Comparison of ENCODE assay signal across 9 cellular contexts in the genomic region with DNA sequence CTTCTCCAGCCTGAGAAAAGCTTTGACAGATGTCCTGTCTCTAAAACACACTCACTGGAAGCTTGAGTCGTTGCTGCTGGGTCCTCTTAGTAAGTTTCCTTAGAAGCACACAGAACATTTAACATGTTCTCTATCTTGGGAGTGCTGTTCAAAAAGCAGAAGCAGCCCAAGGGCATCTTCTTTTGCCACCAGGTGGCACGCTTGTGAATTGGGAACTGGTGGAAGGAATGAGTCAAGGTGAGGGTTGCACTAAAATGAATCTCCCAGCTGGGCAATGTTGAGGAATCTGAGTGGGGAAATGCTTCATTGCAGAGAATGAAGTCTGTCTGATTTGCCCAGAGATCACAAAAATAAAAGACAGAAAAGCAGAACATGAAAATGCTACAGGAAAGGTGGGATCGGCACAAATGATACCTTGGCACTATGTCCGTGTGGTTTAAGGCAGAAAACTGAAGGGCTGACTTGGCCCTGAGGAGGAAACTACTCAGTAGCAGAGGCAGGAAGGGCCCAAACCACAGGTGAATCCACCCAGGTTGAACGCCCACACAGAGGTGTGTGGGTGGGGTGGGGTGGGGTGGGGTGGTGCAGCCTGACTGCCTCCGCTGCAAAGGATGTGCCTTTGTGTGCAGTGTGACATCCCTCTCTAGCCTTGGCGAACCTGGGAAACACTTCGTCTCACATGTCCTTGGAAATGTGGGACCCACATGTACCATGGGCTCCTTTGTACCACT. TPM values are rescaled to one million over a fixed set of nuclear protein-coding genes. Genes with fewer than 3 reads are reported as not detected.
DNase-seq lines count a peak whose midpoint lies in the region; ATAC-seq and TF ChIP-seq lines count a peak whose summit lies in the region.
"Had no signal": no experiment of that assay in that cellular context is flagged by ENCODE, and none has a peak within 500 bp of the region (broad histone marks: within the 10 kb centered on the region; RNA-seq: fewer than 3 reads in every experiment).

No MANE protein-coding gene starts in this region.

- peak; percentile 71 for TF ChIP-seq CTCF in endodermal cell (conservative IDR thresholded peaks at IDR 0.05)
- no peak for TF ChIP-seq CTCF in gastrocnemius medialis (IDR thresholded peaks at IDR 0.05 in 4 of 5, conservative IDR thresholded peaks at IDR 0.05 in 1 of 5)

- 89 to 93% methylated on average over 7 to 8 of the region's 8 CpGs for WGBS in endodermal cell (ENCODE audit: insufficient coverage in 1 of 2, insufficient read length in 1 of 2), 2 experiments

- H3K27ac ChIP-seq in endodermal cell (ENCODE audit: low read depth, low read length) (no peak overlapping the region), gastrocnemius medialis (no peak overlapping the region)
- H3K27ac ChIP-seq: BLaER1 treated with 17β-estradiol and CSF1 and Interleukin-3, amounts not matched to agents 10 nM and 100 nM had no signal

- H3K9me3 ChIP-seq in endodermal cell (ENCODE audit: control insufficient read depth, low read length) (no peaks in the 10 kb centered on the region), gastrocnemius medialis (no peaks in the 10 kb centered on the region)
- H3K9me3 ChIP-seq: BLaER1 treated with 17β-estradiol and CSF1 and Interleukin-3, amounts not matched to agents 10 nM and 100 nM had no signal

- H3K4me3 Mint-ChIP-seq in endodermal cell: no peak overlapping the region

- in situ Hi-C loops in gastrocnemius medialis (cut with MboI; ENCODE audit: low sequenced_read_pairs in 4 of 4): no loop called here

- H3K9ac ChIP-seq in endodermal cell (ENCODE audit: extremely low read depth, low read length, poor library complexity, severe bottlenecking): no peak overlapping the region
- H3K9ac ChIP-seq: BLaER1 treated with 17β-estradiol and CSF1 and Interleukin-3, amounts not matched to agents 10 nM and 100 nM had no signal

- no peak for ATAC-seq in GM18873 (IDR thresholded peaks at IDR 0.05; ENCODE audit: low FRiP score, unreplicated experiment)
- ATAC-seq in gastrocnemius medialis: no peak

- H3K36me3 ChIP-seq in endodermal cell (ENCODE audit: control insufficient read depth, insufficient read depth, low read length): peaks cover 69% of the 10 kb centered on the region
- H3K36me3 ChIP-seq in gastrocnemius medialis: no peaks in the 10 kb centered on the region
- H3K36me3 ChIP-seq: BLaER1 treated with 17β-estradiol and CSF1 and Interleukin-3, amounts not matched to agents 10 nM and 100 nM had no signal

- DNase-seq in SIG-M5 treated with dmso at 0.1 percent for 504 hours (lab: John Stamatoyannopoulos, UW; ENCODE audit: unreplicated experiment) (peak; percentile 47), SIG-M5 (lab: John Stamatoyannopoulos, UW) (no peak), KG1 (lab: John Stamatoyannopoulos, UW) (peak; percentile 36), endodermal cell (peak; percentile 77), gastrocnemius medialis (no peak)
- peak; percentile 32 for DNase-seq in activated CD4-positive, CD25-positive, alpha-beta regulatory T cell treated with anti-CD3 and anti-CD28 coated beads, Interleukin-2, amount 50 U/mL, for 72 hours
- DNase-seq in stimulated activated CD4-positive, alpha-beta T cell treated with anti-CD3 and anti-CD28 coated beads, Interleukin-15, amount 100 ng/mL, for 24 hours: peak; percentile 58

- H3K4me3 ChIP-seq in endodermal cell (ENCODE audit: low read length): no peak overlapping the region
- no peak overlapping the region for H3K4me3 ChIP-seq in gastrocnemius medialis
- H3K4me3 ChIP-seq: BLaER1 treated with 17β-estradiol and CSF1 and Interleukin-3, amounts not matched to agents 10 nM and 100 nM had no signal

- H3K4me1 ChIP-seq in endodermal cell (ENCODE audit: control insufficient read depth, insufficient read depth, low read length): peaks cover 3% of the 10 kb centered on the region
- no peaks in the 10 kb centered on the region for H3K4me1 ChIP-seq in gastrocnemius medialis

- H3K36me3 Mint-ChIP-seq in endodermal cell (ENCODE audit: low read depth): peaks cover 65% of the 10 kb centered on the region

- intact Hi-C loops in gastrocnemius medialis (cut with DNase I; ENCODE audit: low total_unique reads): no loop called here

- H3K27me3 ChIP-seq in endodermal cell (ENCODE audit: control insufficient read depth, insufficient read depth, low read length, poor library complexity, severe bottlenecking): no peaks in the 10 kb centered on the region
- no peaks in the 10 kb centered on the region for H3K27me3 ChIP-seq in gastrocnemius medialis

- H3K27me3 Mint-ChIP-seq in endodermal cell (ENCODE audit: insufficient read depth): no peaks in the 10 kb centered on the region

- no peak overlapping the region for H3K27ac Mint-ChIP-seq in endodermal cell

- no peak for TF ChIP-seq POLR2A in gastrocnemius medialis (IDR thresholded peaks at IDR 0.05)

- H3K9me3 Mint-ChIP-seq in endodermal cell: no peaks in the 10 kb centered on the region

- peaks cover 46% of the 10 kb centered on the region for H3K4me1 Mint-ChIP-seq in endodermal cell

RNA-seq across cellular contexts. Expression of gene KIT, which starts 26.0 kb away (rescaled TPM):
- total RNA-seq in endodermal cell (100 to 1,000 TPM; 135 to 167 TPM), gastrocnemius medialis (1 to 10 TPM in 3 of 4 donors, under 1 TPM in 1; 0.62 to 2.9 (median 1.9) TPM)
- polyA plus RNA-seq in endodermal cell (2013, experiment 1 of 2): 42.0 TPM
- 40.5 TPM for polyA plus RNA-seq in endodermal cell (2013, experiment 2 of 2)

Comparison
In these comparisons a context has a peak if more than half of its experiments do, and no peak if none do; other contexts are left out.
1. DNase-seq: peak in SIG-M5 treated with dmso at 0.1 percent for 504 hours (single experiment), KG1 (single experiment), activated CD4-positive, CD25-positive, alpha-beta regulatory T cell treated with anti-CD3 and anti-CD28 coated beads, Interleukin-2, amount 50 U/mL, for 72 hours (single experiment), endodermal cell (single experiment) and stimulated activated CD4-positive, alpha-beta T cell treated with anti-CD3 and anti-CD28 coated beads, Interleukin-15, amount 100 ng/mL, for 24 hours (single experiment); none in SIG-M5 (single experiment) and gastrocnemius medialis (0 of 2).
2. RNA of gene KIT, which starts 26.0 kb away (total RNA-seq): 135 to 167 TPM in endodermal cell; 0.62 to 2.9 TPM in gastrocnemius medialis; every median in the first group is over 10 times any median in the second.